Comparison of ENCODE assay signal across 12 cellular contexts in genomic region chr6:158011980-158012566, GRCh38. TPM values are rescaled to one million over a fixed set of nuclear protein-coding genes. Genes with fewer than 3 reads are reported as not detected.
DNase-seq lines count a peak whose midpoint lies in the region; ATAC-seq, FAIRE-seq and TF ChIP-seq lines count a peak whose summit lies in the region.
"Had no signal": no experiment of that assay in that cellular context is flagged by ENCODE, and none has a peak within 500 bp of the region (broad histone marks: within the 10 kb centered on the region; RNA-seq: fewer than 3 reads in every experiment).

No MANE protein-coding gene starts in this region.

- no peaks in the 10 kb centered on the region for H3K27me3 Mint-ChIP-seq in CD4-positive, alpha-beta T cell
- H3K27me3 Mint-ChIP-seq in dendritic cell treated with granulocyte-macrophage colony-stimulating factor and Interleukin-4, amounts not matched to agents 40 ng/mL and 50 ng/mL, for 4 days: peaks cover 8% of the 10 kb centered on the region
- H3K27me3 Mint-ChIP-seq: CD8-positive, alpha-beta memory T cell had no signal

- H3K9me3 Mint-ChIP-seq in CD4-positive, alpha-beta T cell: no peaks in the 10 kb centered on the region
- H3K9me3 Mint-ChIP-seq in dendritic cell treated with granulocyte-macrophage colony-stimulating factor and Interleukin-4, amounts not matched to agents 40 ng/mL and 50 ng/mL, for 4 days: no peaks in the 10 kb centered on the region
- H3K9me3 Mint-ChIP-seq: CD8-positive, alpha-beta memory T cell had no signal

- H3K4me1 ChIP-seq in pancreas: peaks cover 0 to 19% (median 5%) of the 10 kb centered on the region in 3 donors

- H3K27ac ChIP-seq in CD4-positive, alpha-beta T cell (ENCODE audit: low read depth, low read length): no peak overlapping the region
- H3K27ac ChIP-seq in pancreas: peak overlapping the region; percentile 44 to 73 (median 67)
- H3K27ac ChIP-seq: WERI-Rb-1 had no signal

- no peaks in the 10 kb centered on the region for H3K9me3 ChIP-seq in CD4-positive, alpha-beta T cell (ENCODE audit: control insufficient read depth, low read length)
- H3K9me3 ChIP-seq in pancreas: no peaks in the 10 kb centered on the region
- H3K9me3 ChIP-seq: stomach had no signal

- no peaks in the 10 kb centered on the region for H3K36me3 ChIP-seq in pancreas
- H3K36me3 ChIP-seq: stomach, WERI-Rb-1 had no signal

- H3K27ac Mint-ChIP-seq in CD4-positive, alpha-beta T cell: peak overlapping the region; percentile 57
- H3K27ac Mint-ChIP-seq in dendritic cell treated with granulocyte-macrophage colony-stimulating factor and Interleukin-4, amounts not matched to agents 40 ng/mL and 50 ng/mL, for 4 days: peak overlapping the region; percentile 5

- ATAC-seq in CD4-positive, alpha-beta T cell (ENCODE audit: poor library complexity): no peak
- ATAC-seq in HG03432 (IDR thresholded peaks at IDR 0.05; ENCODE audit: unreplicated experiment): peak; percentile 34
- ATAC-seq in pancreas: peak in 2 of 4 donors; percentile 15 to 16
- ATAC-seq: SK-N-SH treated with all-trans-retinoic acid at 6 μM for 48 hours had no signal

- POLR2A ChIA-PET in CD4-positive, alpha-beta T cell (lab: Charles Lee): no interaction called here

- H3K27me3 ChIP-seq in CD4-positive, alpha-beta T cell (ENCODE audit: control insufficient read depth, insufficient read depth, low read length): no peaks in the 10 kb centered on the region
- no peaks in the 10 kb centered on the region for H3K27me3 ChIP-seq in pancreas
- H3K27me3 ChIP-seq: stomach had no signal

- no peak for DNase-seq in CD4-positive, alpha-beta T cell
- peak in 2 of 6 donors; percentile 9 to 29 for DNase-seq in pancreas
- DNase-seq in hippocampal formation (lab: John Stamatoyannopoulos, UW): no peak
- DNase-seq in D721Med (ENCODE audit: insufficient read length, low spot score): no peak
- no peak for DNase-seq in inferior parietal cortex (ENCODE audit: extremely low spot score)
- DNase-seq: CD8-positive, alpha-beta memory T cell; NCI-H2081 treated with DMSO at 0.1 percent for 48 hours; stomach; WERI-Rb-1 had no signal

- no peak for TF ChIP-seq CTCF in CD4-positive, alpha-beta T cell (IDR thresholded peaks at IDR 0.05)
- no peak for TF ChIP-seq CTCF in pancreas (IDR thresholded peaks at IDR 0.05)
- TF ChIP-seq CTCF in D721Med (IDR thresholded peaks at IDR 0.05; ENCODE audit: insufficient read depth, missing control alignments): no peak

- CTCF ChIA-PET in CD4-positive, alpha-beta T cell (lab: Charles Lee): no interaction called here

- H3K36me3 Mint-ChIP-seq in CD4-positive, alpha-beta T cell (ENCODE audit: low read depth): no peaks in the 10 kb centered on the region
- no peaks in the 10 kb centered on the region for H3K36me3 Mint-ChIP-seq in dendritic cell treated with granulocyte-macrophage colony-stimulating factor and Interleukin-4, amounts not matched to agents 40 ng/mL and 50 ng/mL, for 4 days (ENCODE audit: low read depth)

- H3K4me3 Mint-ChIP-seq in CD4-positive, alpha-beta T cell: no peak overlapping the region
- no peak overlapping the region for H3K4me3 Mint-ChIP-seq in dendritic cell treated with granulocyte-macrophage colony-stimulating factor and Interleukin-4, amounts not matched to agents 40 ng/mL and 50 ng/mL, for 4 days
- H3K4me3 Mint-ChIP-seq: CD8-positive, alpha-beta memory T cell had no signal

- peaks cover 80% of the 10 kb centered on the region for H3K4me1 Mint-ChIP-seq in CD4-positive, alpha-beta T cell (ENCODE audit: low read depth)
- H3K4me1 Mint-ChIP-seq in dendritic cell treated with granulocyte-macrophage colony-stimulating factor and Interleukin-4, amounts not matched to agents 40 ng/mL and 50 ng/mL, for 4 days (ENCODE audit: low read depth): peaks cover 63% of the 10 kb centered on the region

- 82 to 86% methylated on average over 7 of the region's 7 CpGs for WGBS in pancreas, 2 donors

- H3K4me3 ChIP-seq in pancreas: no peak overlapping the region
- H3K4me3 ChIP-seq: stomach had no signal

- FAIRE-seq in pancreas (lab: Jason Lieb, UNC) (no peak), D721Med (lab: Jason Lieb, UNC) (no peak)

- intact Hi-C loops in CD4-positive, alpha-beta T cell (cut with DNase I, micrococcal nuclease): no loop called here
- intact Hi-C loops in dendritic cell treated with granulocyte-macrophage colony-stimulating factor and Interleukin-4, amounts not matched to agents 40 ng/mL and 50 ng/mL, for 4 days (cut with micrococcal nuclease): no loop called here
- intact Hi-C loops in pancreas (cut with DNase I): no loop called here

RNA-seq across cellular contexts. Expression of gene SYNJ2, which starts 30.4 kb away (rescaled TPM):
- total RNA-seq in CD4-positive, alpha-beta T cell: 10 to 100 TPM; 34.6 to 38.0 TPM
- total RNA-seq in pancreas: 10 to 100 TPM in 3 of 6 donors, 1 to 10 TPM in 3; 8.1 to 17.1 (median 10.1) TPM
- polyA plus RNA-seq in pancreas: 1 to 10 TPM; 7.9 to 8.6 TPM
